1 cellular context compared by ENCODE assay signal in the genomic region with DNA sequence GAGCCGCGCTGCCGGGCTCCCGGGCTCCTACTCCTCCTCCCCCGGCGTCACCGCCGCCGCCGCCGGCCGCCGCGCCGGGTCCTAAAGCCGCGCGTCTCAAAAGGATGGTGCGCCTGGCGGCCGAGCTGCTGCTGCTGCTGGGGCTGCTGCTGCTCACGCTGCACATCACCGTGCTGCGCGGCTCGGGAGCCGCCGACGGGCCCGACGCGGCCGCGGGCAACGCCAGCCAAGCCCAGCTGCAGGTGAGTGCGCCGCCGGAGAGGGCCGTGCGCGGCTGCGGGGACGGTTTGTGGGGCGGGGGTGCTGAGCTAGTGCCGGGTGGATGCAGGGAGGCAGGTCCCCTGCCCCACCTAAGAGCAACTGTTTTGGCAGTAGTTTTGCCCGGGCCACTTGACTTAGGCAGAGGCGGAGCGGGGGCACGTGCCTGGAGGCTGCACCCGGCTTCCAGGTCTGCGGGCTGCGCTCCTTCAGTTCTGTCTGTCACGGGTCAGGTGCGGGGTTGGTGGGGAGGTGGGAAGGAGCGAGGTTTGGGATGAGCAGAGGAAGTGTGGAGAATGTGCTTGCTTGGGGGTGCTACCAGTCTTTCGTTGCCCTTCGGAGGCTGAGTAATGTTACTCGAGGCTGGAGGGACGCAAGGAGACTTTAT.
TF ChIP-seq lines count a peak whose summit lies in the region.

No MANE protein-coding gene starts in this region.

TF ChIP-seq in HepG2, 621 proteins besides CTCF, POLR2A, EP300 and RAD21 (continued from another document and continues in another):
- no peak for TF ChIP-seq NFIC (IDR thresholded peaks at IDR 0.05; ENCODE audit: low read length)
- TF ChIP-seq, protein P1, sequence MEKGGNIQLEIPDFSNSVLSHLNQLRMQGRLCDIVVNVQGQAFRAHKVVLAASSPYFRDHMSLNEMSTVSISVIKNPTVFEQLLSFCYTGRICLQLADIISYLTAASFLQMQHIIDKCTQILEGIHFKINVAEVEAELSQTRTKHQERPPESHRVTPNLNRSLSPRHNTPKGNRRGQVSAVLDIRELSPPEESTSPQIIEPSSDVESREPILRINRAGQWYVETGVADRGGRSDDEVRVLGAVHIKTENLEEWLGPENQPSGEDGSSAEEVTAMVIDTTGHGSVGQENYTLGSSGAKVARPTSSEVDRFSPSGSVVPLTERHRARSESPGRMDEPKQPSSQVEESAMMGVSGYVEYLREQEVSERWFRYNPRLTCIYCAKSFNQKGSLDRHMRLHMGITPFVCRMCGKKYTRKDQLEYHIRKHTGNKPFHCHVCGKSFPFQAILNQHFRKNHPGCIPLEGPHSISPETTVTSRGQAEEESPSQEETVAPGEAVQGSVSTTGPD (CRISPR knock-in tag; IDR thresholded peaks at IDR 0.05): no peak
- no peak for TF ChIP-seq MEIS1 (CRISPR knock-in tag; IDR thresholded peaks at IDR 0.05; ENCODE audit: borderline replicate concordance)
- TF ChIP-seq, protein P2, sequence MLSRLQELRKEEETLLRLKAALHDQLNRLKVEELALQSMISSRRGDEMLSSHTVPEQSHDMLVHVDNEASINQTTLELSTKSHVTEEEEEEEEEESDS (CRISPR knock-in tag; IDR thresholded peaks at IDR 0.05; ENCODE audit: borderline replicate concordance): no peak
- no peak for TF ChIP-seq KLF13 (CRISPR knock-in tag; IDR thresholded peaks at IDR 0.05)
- TF ChIP-seq TBX2 (CRISPR knock-in tag; IDR thresholded peaks at IDR 0.05; ENCODE audit: borderline replicate concordance): peak; percentile 44; the same call in 1 of the 2 replicates
- TF ChIP-seq, protein P3, sequence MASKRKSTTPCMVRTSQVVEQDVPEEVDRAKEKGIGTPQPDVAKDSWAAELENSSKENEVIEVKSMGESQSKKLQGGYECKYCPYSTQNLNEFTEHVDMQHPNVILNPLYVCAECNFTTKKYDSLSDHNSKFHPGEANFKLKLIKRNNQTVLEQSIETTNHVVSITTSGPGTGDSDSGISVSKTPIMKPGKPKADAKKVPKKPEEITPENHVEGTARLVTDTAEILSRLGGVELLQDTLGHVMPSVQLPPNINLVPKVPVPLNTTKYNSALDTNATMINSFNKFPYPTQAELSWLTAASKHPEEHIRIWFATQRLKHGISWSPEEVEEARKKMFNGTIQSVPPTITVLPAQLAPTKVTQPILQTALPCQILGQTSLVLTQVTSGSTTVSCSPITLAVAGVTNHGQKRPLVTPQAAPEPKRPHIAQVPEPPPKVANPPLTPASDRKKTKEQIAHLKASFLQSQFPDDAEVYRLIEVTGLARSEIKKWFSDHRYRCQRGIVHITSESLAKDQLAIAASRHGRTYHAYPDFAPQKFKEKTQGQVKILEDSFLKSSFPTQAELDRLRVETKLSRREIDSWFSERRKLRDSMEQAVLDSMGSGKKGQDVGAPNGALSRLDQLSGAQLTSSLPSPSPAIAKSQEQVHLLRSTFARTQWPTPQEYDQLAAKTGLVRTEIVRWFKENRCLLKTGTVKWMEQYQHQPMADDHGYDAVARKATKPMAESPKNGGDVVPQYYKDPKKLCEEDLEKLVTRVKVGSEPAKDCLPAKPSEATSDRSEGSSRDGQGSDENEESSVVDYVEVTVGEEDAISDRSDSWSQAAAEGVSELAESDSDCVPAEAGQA (IDR thresholded peaks at IDR 0.05; ENCODE audit: low read depth): no peak
- TF ChIP-seq, protein P3 (CRISPR knock-in tag; IDR thresholded peaks at IDR 0.05; ENCODE audit: borderline replicate concordance): no peak
- 0 out of 2 replicates have a peak, but pooled peaks have one; percentile 10 for TF ChIP-seq HDAC1 (CRISPR knock-in tag; IDR thresholded peaks at IDR 0.05)
- 0 out of 2 replicates have a peak, but pooled peaks have one; percentile 48 for TF ChIP-seq ZNF205 (CRISPR knock-in tag; IDR thresholded peaks at IDR 0.05)
- TF ChIP-seq, protein P4, sequence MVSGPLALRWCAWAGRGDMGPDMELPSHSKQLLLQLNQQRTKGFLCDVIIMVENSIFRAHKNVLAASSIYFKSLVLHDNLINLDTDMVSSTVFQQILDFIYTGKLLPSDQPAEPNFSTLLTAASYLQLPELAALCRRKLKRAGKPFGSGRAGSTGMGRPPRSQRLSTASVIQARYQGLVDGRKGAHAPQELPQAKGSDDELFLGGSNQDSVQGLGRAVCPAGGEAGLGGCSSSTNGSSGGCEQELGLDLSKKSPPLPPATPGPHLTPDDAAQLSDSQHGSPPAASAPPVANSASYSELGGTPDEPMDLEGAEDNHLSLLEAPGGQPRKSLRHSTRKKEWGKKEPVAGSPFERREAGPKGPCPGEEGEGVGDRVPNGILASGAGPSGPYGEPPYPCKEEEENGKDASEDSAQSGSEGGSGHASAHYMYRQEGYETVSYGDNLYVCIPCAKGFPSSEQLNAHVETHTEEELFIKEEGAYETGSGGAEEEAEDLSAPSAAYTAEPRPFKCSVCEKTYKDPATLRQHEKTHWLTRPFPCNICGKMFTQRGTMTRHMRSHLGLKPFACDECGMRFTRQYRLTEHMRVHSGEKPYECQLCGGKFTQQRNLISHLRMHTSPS (CRISPR knock-in tag; IDR thresholded peaks at IDR 0.05; ENCODE audit: low read depth): no peak; the same call in 1 of the 2 replicates
- peak; percentile 17; the same call in 1 of the 2 replicates for TF ChIP-seq RXRB (CRISPR knock-in tag; IDR thresholded peaks at IDR 0.05; ENCODE audit: borderline replicate concordance)
- TF ChIP-seq NPAS2 (CRISPR knock-in tag; IDR thresholded peaks at IDR 0.05; ENCODE audit: borderline replicate concordance): no peak
- TF ChIP-seq, protein P5, sequence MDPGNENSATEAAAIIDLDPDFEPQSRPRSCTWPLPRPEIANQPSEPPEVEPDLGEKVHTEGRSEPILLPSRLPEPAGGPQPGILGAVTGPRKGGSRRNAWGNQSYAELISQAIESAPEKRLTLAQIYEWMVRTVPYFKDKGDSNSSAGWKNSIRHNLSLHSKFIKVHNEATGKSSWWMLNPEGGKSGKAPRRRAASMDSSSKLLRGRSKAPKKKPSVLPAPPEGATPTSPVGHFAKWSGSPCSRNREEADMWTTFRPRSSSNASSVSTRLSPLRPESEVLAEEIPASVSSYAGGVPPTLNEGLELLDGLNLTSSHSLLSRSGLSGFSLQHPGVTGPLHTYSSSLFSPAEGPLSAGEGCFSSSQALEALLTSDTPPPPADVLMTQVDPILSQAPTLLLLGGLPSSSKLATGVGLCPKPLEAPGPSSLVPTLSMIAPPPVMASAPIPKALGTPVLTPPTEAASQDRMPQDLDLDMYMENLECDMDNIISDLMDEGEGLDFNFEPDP (CRISPR knock-in tag; conservative IDR thresholded peaks at IDR 0.05): no peak
- TF ChIP-seq, protein P6, sequence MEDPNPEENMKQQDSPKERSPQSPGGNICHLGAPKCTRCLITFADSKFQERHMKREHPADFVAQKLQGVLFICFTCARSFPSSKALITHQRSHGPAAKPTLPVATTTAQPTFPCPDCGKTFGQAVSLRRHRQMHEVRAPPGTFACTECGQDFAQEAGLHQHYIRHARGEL (CRISPR knock-in tag; IDR thresholded peaks at IDR 0.05): no peak
- no peak for TF ChIP-seq ZNF230 (CRISPR knock-in tag; IDR thresholded peaks at IDR 0.05)
- no peak for TF ChIP-seq TP53 (CRISPR knock-in tag; conservative IDR thresholded peaks at IDR 0.05)
- peak; percentile 51; the same call in 1 of the 2 replicates for TF ChIP-seq HOXD1 (CRISPR knock-in tag; IDR thresholded peaks at IDR 0.05)
- TF ChIP-seq, protein P7, sequence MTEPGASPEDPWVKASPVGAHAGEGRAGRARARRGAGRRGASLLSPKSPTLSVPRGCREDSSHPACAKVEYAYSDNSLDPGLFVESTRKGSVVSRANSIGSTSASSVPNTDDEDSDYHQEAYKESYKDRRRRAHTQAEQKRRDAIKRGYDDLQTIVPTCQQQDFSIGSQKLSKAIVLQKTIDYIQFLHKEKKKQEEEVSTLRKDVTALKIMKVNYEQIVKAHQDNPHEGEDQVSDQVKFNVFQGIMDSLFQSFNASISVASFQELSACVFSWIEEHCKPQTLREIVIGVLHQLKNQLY (CRISPR knock-in tag; IDR thresholded peaks at IDR 0.05): no peak
- TF ChIP-seq, protein P8, sequence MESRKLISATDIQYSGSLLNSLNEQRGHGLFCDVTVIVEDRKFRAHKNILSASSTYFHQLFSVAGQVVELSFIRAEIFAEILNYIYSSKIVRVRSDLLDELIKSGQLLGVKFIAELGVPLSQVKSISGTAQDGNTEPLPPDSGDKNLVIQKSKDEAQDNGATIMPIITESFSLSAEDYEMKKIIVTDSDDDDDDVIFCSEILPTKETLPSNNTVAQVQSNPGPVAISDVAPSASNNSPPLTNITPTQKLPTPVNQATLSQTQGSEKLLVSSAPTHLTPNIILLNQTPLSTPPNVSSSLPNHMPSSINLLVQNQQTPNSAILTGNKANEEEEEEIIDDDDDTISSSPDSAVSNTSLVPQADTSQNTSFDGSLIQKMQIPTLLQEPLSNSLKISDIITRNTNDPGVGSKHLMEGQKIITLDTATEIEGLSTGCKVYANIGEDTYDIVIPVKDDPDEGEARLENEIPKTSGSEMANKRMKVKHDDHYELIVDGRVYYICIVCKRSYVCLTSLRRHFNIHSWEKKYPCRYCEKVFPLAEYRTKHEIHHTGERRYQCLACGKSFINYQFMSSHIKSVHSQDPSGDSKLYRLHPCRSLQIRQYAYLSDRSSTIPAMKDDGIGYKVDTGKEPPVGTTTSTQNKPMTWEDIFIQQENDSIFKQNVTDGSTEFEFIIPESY (CRISPR knock-in tag; IDR thresholded peaks at IDR 0.05): no peak; the same call in 1 of the 2 replicates
- TF ChIP-seq, protein P9, sequence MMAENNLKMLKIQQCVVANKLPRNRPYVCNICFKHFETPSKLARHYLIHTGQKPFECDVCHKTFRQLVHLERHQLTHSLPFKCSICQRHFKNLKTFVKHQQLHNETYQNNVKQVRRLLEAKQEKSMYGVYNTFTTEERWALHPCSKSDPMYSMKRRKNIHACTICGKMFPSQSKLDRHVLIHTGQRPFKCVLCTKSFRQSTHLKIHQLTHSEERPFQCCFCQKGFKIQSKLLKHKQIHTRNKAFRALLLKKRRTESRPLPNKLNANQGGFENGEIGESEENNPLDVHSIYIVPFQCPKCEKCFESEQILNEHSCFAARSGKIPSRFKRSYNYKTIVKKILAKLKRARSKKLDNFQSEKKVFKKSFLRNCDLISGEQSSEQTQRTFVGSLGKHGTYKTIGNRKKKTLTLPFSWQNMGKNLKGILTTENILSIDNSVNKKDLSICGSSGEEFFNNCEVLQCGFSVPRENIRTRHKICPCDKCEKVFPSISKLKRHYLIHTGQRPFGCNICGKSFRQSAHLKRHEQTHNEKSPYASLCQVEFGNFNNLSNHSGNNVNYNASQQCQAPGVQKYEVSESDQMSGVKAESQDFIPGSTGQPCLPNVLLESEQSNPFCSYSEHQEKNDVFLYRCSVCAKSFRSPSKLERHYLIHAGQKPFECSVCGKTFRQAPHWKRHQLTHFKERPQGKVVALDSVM (CRISPR knock-in tag; IDR thresholded peaks at IDR 0.05): peak; percentile 21; the same call in 1 of the 2 replicates
- TF ChIP-seq SMC3 (IDR thresholded peaks at IDR 0.05; ENCODE audit: low read length): peak; percentile 2; the same call in 1 of the 2 replicates
- TF ChIP-seq CBX5 (CRISPR knock-in tag; IDR thresholded peaks at IDR 0.05; ENCODE audit: borderline replicate concordance): 0 out of 2 replicates have a peak, but pooled peaks have one; percentile 62
- TF ChIP-seq, protein P10, sequence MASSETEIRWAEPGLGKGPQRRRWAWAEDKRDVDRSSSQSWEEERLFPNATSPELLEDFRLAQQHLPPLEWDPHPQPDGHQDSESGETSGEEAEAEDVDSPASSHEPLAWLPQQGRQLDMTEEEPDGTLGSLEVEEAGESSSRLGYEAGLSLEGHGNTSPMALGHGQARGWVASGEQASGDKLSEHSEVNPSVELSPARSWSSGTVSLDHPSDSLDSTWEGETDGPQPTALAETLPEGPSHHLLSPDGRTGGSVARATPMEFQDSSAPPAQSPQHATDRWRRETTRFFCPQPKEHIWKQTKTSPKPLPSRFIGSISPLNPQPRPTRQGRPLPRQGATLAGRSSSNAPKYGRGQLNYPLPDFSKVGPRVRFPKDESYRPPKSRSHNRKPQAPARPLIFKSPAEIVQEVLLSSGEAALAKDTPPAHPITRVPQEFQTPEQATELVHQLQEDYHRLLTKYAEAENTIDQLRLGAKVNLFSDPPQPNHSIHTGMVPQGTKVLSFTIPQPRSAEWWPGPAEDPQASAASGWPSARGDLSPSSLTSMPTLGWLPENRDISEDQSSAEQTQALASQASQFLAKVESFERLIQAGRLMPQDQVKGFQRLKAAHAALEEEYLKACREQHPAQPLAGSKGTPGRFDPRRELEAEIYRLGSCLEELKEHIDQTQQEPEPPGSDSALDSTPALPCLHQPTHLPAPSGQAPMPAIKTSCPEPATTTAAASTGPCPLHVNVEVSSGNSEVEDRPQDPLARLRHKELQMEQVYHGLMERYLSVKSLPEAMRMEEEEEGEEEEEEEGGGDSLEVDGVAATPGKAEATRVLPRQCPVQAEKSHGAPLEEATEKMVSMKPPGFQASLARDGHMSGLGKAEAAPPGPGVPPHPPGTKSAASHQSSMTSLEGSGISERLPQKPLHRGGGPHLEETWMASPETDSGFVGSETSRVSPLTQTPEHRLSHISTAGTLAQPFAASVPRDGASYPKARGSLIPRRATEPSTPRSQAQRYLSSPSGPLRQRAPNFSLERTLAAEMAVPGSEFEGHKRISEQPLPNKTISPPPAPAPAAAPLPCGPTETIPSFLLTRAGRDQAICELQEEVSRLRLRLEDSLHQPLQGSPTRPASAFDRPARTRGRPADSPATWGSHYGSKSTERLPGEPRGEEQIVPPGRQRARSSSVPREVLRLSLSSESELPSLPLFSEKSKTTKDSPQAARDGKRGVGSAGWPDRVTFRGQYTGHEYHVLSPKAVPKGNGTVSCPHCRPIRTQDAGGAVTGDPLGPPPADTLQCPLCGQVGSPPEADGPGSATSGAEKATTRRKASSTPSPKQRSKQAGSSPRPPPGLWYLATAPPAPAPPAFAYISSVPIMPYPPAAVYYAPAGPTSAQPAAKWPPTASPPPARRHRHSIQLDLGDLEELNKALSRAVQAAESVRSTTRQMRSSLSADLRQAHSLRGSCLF (CRISPR knock-in tag; IDR thresholded peaks at IDR 0.05; ENCODE audit: borderline replicate concordance): no peak
- TF ChIP-seq KDM4B (CRISPR knock-in tag; IDR thresholded peaks at IDR 0.05): 0 out of 2 replicates have a peak, but pooled peaks have one; percentile 49
- 0 out of 2 replicates have a peak, but pooled peaks have one; percentile 56 for TF ChIP-seq ZMAT3 (CRISPR knock-in tag; conservative IDR thresholded peaks at IDR 0.05)
- no peak for TF ChIP-seq PTBP1 (IDR thresholded peaks at IDR 0.05; ENCODE audit: low read depth, low read length, poor library complexity, severe bottlenecking)
- no peak for TF ChIP-seq ATRX (CRISPR knock-in tag; IDR thresholded peaks at IDR 0.05; ENCODE audit: borderline replicate concordance)
- no peak for TF ChIP-seq CREM (IDR thresholded peaks at IDR 0.05)
- no peak for TF ChIP-seq CREM (CRISPR knock-in tag; IDR thresholded peaks at IDR 0.05)
- no peak for TF ChIP-seq CAMTA2 (CRISPR knock-in tag; IDR thresholded peaks at IDR 0.05; ENCODE audit: borderline replicate concordance)
